11 cellular contexts compared by ENCODE assay signal in genomic region chr5:126686451-126687126, GRCh38.
DNase-seq lines count a peak whose midpoint lies in the region; ATAC-seq and TF ChIP-seq lines count a peak whose summit lies in the region.
"Had no signal": no experiment of that assay in that cellular context is flagged by ENCODE, and none has a peak within 500 bp of the region (broad histone marks: within the 10 kb centered on the region; RNA-seq: fewer than 3 reads in every experiment).

No MANE protein-coding gene starts in this region.

- no peaks in the 10 kb centered on the region for H3K9me2 ChIP-seq in DOHH2 (replicated peaks; ENCODE audit: control insufficient read depth, low read length)
- H3K9me2 ChIP-seq in OCI-LY7 (ENCODE audit: insufficient read depth, low read length), result no peaks in the 10 kb centered on the region

- H3K4me3 ChIP-seq in DOHH2 (ENCODE audit: low read length), result peak overlapping the region; percentile 40
- H3K4me3 ChIP-seq in OCI-LY7 (ENCODE audit: low read depth, low read length, poor library complexity, severe bottlenecking), result no peak overlapping the region
- H3K4me3 ChIP-seq: SK-N-MC had no signal

- no peaks in the 10 kb centered on the region for H3K27me3 ChIP-seq in DOHH2 (ENCODE audit: control insufficient read depth, low read length)

- peak overlapping the region; percentile 60 for H3K4me2 ChIP-seq in DOHH2 (ENCODE audit: low read length)
- H3K4me2 ChIP-seq in OCI-LY7 (ENCODE audit: low read length), result peak overlapping the region; percentile 44

- H3K9me3 ChIP-seq in DOHH2 (ENCODE audit: control insufficient read depth, insufficient read depth, low read length), result no peaks in the 10 kb centered on the region
- H3K9me3 ChIP-seq in OCI-LY7 (ENCODE audit: low read length), result no peaks in the 10 kb centered on the region

- H3K36me3 ChIP-seq in DOHH2 (ENCODE audit: control insufficient read depth, low read length) (no peaks in the 10 kb centered on the region), OCI-LY7 (ENCODE audit: insufficient read depth, low read length) (no peaks in the 10 kb centered on the region)

- H3K27ac ChIP-seq in DOHH2 (ENCODE audit: low read depth, low read length) (no peak overlapping the region), OCI-LY7 (ENCODE audit: low read depth, low read length, poor library complexity, severe bottlenecking) (no peak overlapping the region)
- H3K27ac ChIP-seq: SK-N-MC had no signal

- POLR2A ChIA-PET in OCI-LY7 (lab: Charles Lee), result interaction anchor here (0.9 to 3.6 kb wide), 4 partner anchors 14 to 212 kb away, joined by 3 to 18 read pairs (median 3); partner anchors contain the start of gene LMNB1

- DNase-seq in OCI-LY7 (ENCODE audit: low spot score) (peak; percentile 70), NCI-H82 treated with DMSO at 0.1 percent for 48 hours (lab: John Stamatoyannopoulos, UW; ENCODE audit: unreplicated experiment) (no peak), middle frontal gyrus (ENCODE audit: extremely low spot score, low spot score) (no peak), COLO829 (ENCODE audit: low spot score) (no peak), NCI-H187 treated with DMSO at 0.1 percent for 48 hours (lab: John Stamatoyannopoulos, UW) (no peak)
- DNase-seq: NCI-H1105, NCI-H748 treated with DMSO at 0.1 percent for 48 hours had no signal

- no peaks in the 10 kb centered on the region for H3F3A ChIP-seq in DOHH2 (ENCODE audit: control insufficient read depth, insufficient read depth)

- intact Hi-C loops in OCI-LY7 (cut with micrococcal nuclease; ENCODE audit: unreplicated experiment), result no loop called here

- H3K4me1 ChIP-seq in DOHH2 (ENCODE audit: control insufficient read depth, low read length) (peaks cover 20% of the 10 kb centered on the region), OCI-LY7 (ENCODE audit: insufficient read depth, low read length, poor library complexity, severe bottlenecking) (peaks cover 17% of the 10 kb centered on the region)

- H4K20me1 ChIP-seq in DOHH2 (ENCODE audit: control insufficient read depth, insufficient read depth, low read depth, low read length), result no peaks in the 10 kb centered on the region
- H4K20me1 ChIP-seq in OCI-LY7 (ENCODE audit: insufficient read depth, low read length), result no peaks in the 10 kb centered on the region

- ATAC-seq in GM19395 (IDR thresholded peaks at IDR 0.05; ENCODE audit: unreplicated experiment), result peak; percentile 79
- ATAC-seq in HG02798 (IDR thresholded peaks at IDR 0.05; ENCODE audit: poor library complexity, unreplicated experiment), result peak; percentile 75

- H3K79me2 ChIP-seq in DOHH2 (ENCODE audit: control insufficient read depth, low read length), result no peaks in the 10 kb centered on the region
- H3K79me2 ChIP-seq in OCI-LY7 (ENCODE audit: insufficient read depth, low read depth, low read length), result no peaks in the 10 kb centered on the region

- BruUV-seq in OCI-LY7 (replicated peaks; lab: Mats Ljungman, UMichigan), result no TSS peak

- H2AFZ ChIP-seq in OCI-LY7 (ENCODE audit: low read length), result peak overlapping the region; percentile 12; the same call in 1 of the 2 replicates

- CTCF ChIA-PET in OCI-LY7 (lab: Charles Lee; ENCODE audit: unreplicated experiment), result interaction anchor here (0.7 kb wide), 1 partner anchor 10 kb away, joined by 3 read pairs; no protein-coding TSS in a partner anchor

- no peak for TF ChIP-seq CTCF in DOHH2 (IDR thresholded peaks at IDR 0.05; ENCODE audit: low read depth, low read length, poor library complexity, severe bottlenecking)
- no peak for TF ChIP-seq CTCF in OCI-LY7 (conservative IDR thresholded peaks at IDR 0.05; ENCODE audit: low read length)
